In genomic region chr12:45704968-45705367, GRCh38 we compare ENCODE assay signal across 18 cellular contexts. TPM values are rescaled to one million over a fixed set of nuclear protein-coding genes. Genes with fewer than 3 reads are reported as not detected.
DNase-seq lines count a peak whose midpoint lies in the region; ATAC-seq, FAIRE-seq and TF ChIP-seq lines count a peak whose summit lies in the region.
"Had no signal": no experiment of that assay in that cellular context is flagged by ENCODE, and none has a peak within 500 bp of the region (broad histone marks: within the 10 kb centered on the region; RNA-seq: fewer than 3 reads in every experiment).

No MANE protein-coding gene starts in this region.

- TF ChIP-seq POLR2A in IMR-90 (IDR thresholded peaks at IDR 0.05; ENCODE audit: low read depth, low read length) (no peak), endothelial cell of umbilical vein (IDR thresholded peaks at IDR 0.05; ENCODE audit: low read depth, low read length) (no peak)

- no peaks in the 10 kb centered on the region for H3K79me1 ChIP-seq in IMR-90 (ENCODE audit: low read depth in 1 of 2, low read length in 2 of 2)

- DNase-seq in heart right ventricle (peak in 1 of 2 donors; percentile 12), cardiac septum (ENCODE audit: low spot score) (no peak), GM18507 (ENCODE audit: extremely low spot score, insufficient read length, low read depth) (no peak), IMR-90 (no peak), endothelial cell of umbilical vein (ENCODE audit: low read depth, low spot score) (peak; percentile 7), sciatic nerve (ENCODE audit: low spot score) (no peak), KBM-7 (no peak), small intestine (no peak)
- DNase-seq: BE2C; CD4-positive, alpha-beta memory T cell; DMS153 had no signal

- no peak overlapping the region for H3K14ac ChIP-seq in IMR-90 (replicated peaks; ENCODE audit: low read depth, low read length)

- no peak overlapping the region for H4K8ac ChIP-seq in IMR-90 (ENCODE audit: low read depth in 2 of 2, low read length in 2 of 2)

- no peak for TF ChIP-seq RAD21 in IMR-90 (IDR thresholded peaks at IDR 0.05; ENCODE audit: low read length)

- no peak overlapping the region for H2AK9ac ChIP-seq in IMR-90 (replicated peaks; ENCODE audit: low read depth, low read length, poor library complexity)

- WGBS in heart right ventricle, 2 donors, result 75% methylated on average over 2 of the region's 2 CpGs
- WGBS in IMR-90 (ENCODE audit: extremely low coverage in 2 of 2, insufficient read length in 1 of 2), 2 experiments, result no CpG with 5 or more reads among the region's 2 CpGs
- WGBS in small intestine, 3 donors, result 83 to 88% (median 88%) methylated on average over 2 of the region's 2 CpGs

- H4K5ac ChIP-seq in IMR-90 (ENCODE audit: low read depth, low read length), result no peak overlapping the region

- TF ChIP-seq CTCF in heart right ventricle (IDR thresholded peaks at IDR 0.05) (no peak), IMR-90 (conservative IDR thresholded peaks at IDR 0.05; ENCODE audit: low read depth, low read length) (no peak), endothelial cell of umbilical vein (IDR thresholded peaks at IDR 0.05; ENCODE audit: extremely low read depth in 1 of 2, insufficient read depth in 1 of 2, low read depth in 1 of 2, low read length in 2 of 2) (no peak)

- H3K4me2 ChIP-seq in IMR-90 (ENCODE audit: low read depth, low read length), result no peak overlapping the region
- H3K4me2 ChIP-seq in endothelial cell of umbilical vein (ENCODE audit: insufficient read depth, low read length), result no peak overlapping the region
- H3K4me2 ChIP-seq: A549, GM23338 had no signal

- no peak overlapping the region for H4K91ac ChIP-seq in IMR-90 (ENCODE audit: insufficient read depth, low read depth, low read length)

- H3K9me3 ChIP-seq in heart right ventricle (peaks cover 0 to 16% (median 7%) of the 10 kb centered on the region in 11 donors), IMR-90 (ENCODE audit: control insufficient read depth, insufficient read depth, low read length) (peaks cover 2% of the 10 kb centered on the region), endothelial cell of umbilical vein (replicated peaks; ENCODE audit: control insufficient read depth, insufficient read depth, low read length) (no peaks in the 10 kb centered on the region), small intestine (ENCODE audit: control insufficient read depth, low read depth) (no peaks in the 10 kb centered on the region)
- H3K9me3 ChIP-seq: BE2C, HAP-1 had no signal

- H3K9me1 ChIP-seq in IMR-90 (ENCODE audit: insufficient read depth, low read length), result 0 out of 2 replicates have a peak, but pooled peaks cover 4% of the 10 kb centered on the region
- H3K9me1 ChIP-seq in endothelial cell of umbilical vein (replicated peaks; ENCODE audit: control insufficient read depth, extremely low read depth, insufficient read depth, low read length), result no peaks in the 10 kb centered on the region

- no peak overlapping the region for H2BK20ac ChIP-seq in IMR-90 (ENCODE audit: low read depth, low read length)

- no peaks in the 10 kb centered on the region for H3K79me2 ChIP-seq in endothelial cell of umbilical vein (ENCODE audit: control insufficient read depth, insufficient read depth, low read length)

- H3K4me3 ChIP-seq in heart right ventricle (no peak overlapping the region), IMR-90 (ENCODE audit: insufficient read depth, low read depth, low read length) (no peak overlapping the region), endothelial cell of umbilical vein (replicated peaks in 1 of 3; ENCODE audit: insufficient read depth in 1 of 3, low read depth in 1 of 3, low read length in 3 of 3) (no peak overlapping the region), small intestine (ENCODE audit: low read depth in 1 of 2, low read length in 2 of 2) (no peak overlapping the region)
- H3K4me3 ChIP-seq: A549, GM23338, HAP-1 had no signal

- H3K27me3 ChIP-seq in heart right ventricle (no peaks in the 10 kb centered on the region), IMR-90 (ENCODE audit: control insufficient read depth, insufficient read depth, low read length) (no peaks in the 10 kb centered on the region), endothelial cell of umbilical vein (ENCODE audit: control insufficient read depth in 2 of 2, insufficient read depth in 2 of 2, low read length in 2 of 2) (no peaks in the 10 kb centered on the region), small intestine (ENCODE audit: control insufficient read depth in 2 of 2, insufficient read depth in 2 of 2, low read length in 2 of 2) (no peaks in the 10 kb centered on the region)
- H3K27me3 ChIP-seq: BE2C had no signal

- no peaks in the 10 kb centered on the region for H4K20me1 ChIP-seq in IMR-90 (ENCODE audit: insufficient read depth, low read length)
- H4K20me1 ChIP-seq in endothelial cell of umbilical vein (replicated peaks; ENCODE audit: control insufficient read depth, extremely low read depth, insufficient read depth, low read length), result no peaks in the 10 kb centered on the region

- H3K27ac ChIP-seq in heart right ventricle (peak overlapping the region in 6 of 10 donors; percentile 23 to 67 (median 54)), IMR-90 (ENCODE audit: insufficient read depth, low read length) (no peak overlapping the region), endothelial cell of umbilical vein (ENCODE audit: insufficient read depth, low read depth, low read length) (no peak overlapping the region), small intestine (ENCODE audit: low read depth in 1 of 2, low read length in 1 of 2) (no peak overlapping the region)
- H3K27ac ChIP-seq: A549, C4-2B had no signal

- FAIRE-seq in GM18507 (lab: Jason Lieb, UNC), result peak; percentile 41
- FAIRE-seq in endothelial cell of umbilical vein (lab: Jason Lieb, UNC), result no peak
- no peak for FAIRE-seq in small intestine (lab: Jason Lieb, UNC)
- FAIRE-seq: A549, D721Med, HepG2, HTR-8/SVneo had no signal

- H2BK120ac ChIP-seq in IMR-90 (ENCODE audit: low read depth, low read length), result no peak overlapping the region

- no peak overlapping the region for H3K18ac ChIP-seq in IMR-90 (ENCODE audit: low read depth, low read length)

- no peak overlapping the region for H2BK15ac ChIP-seq in IMR-90 (ENCODE audit: low read depth, low read length)

- POLR2A ChIA-PET in IMR-90 (lab: Charles Lee; ENCODE audit: unreplicated experiment) (no interaction called here), endothelial cell of umbilical vein (lab: Charles Lee) (no interaction called here)

- H2AFZ ChIP-seq in IMR-90 (replicated peaks; ENCODE audit: low read length, poor library complexity) (no peak overlapping the region), endothelial cell of umbilical vein (ENCODE audit: low read depth, low read length) (no peak overlapping the region)
- H2AFZ ChIP-seq: GM23338 had no signal

- peak overlapping the region; percentile 58; the same call in 1 of the 2 replicates for H2AK5ac ChIP-seq in IMR-90 (ENCODE audit: low read depth, low read length)

- intact Hi-C loops in heart right ventricle (cut with DNase I), result loop anchor here in 1 of 10 donors (2.0 kb wide), 1 partner anchor 32 kb away; no protein-coding TSS in a partner anchor
- intact Hi-C loops in cardiac septum (cut with DNase I), result no loop called here
- intact Hi-C loops in IMR-90 (cut with micrococcal nuclease), result no loop called here
- intact Hi-C loops in endothelial cell of umbilical vein (cut with micrococcal nuclease), result no loop called here
- intact Hi-C loops in sciatic nerve (cut with DNase I), result no loop called here

- H3K9ac ChIP-seq in IMR-90 (ENCODE audit: low read depth, low read length) (no peak overlapping the region), endothelial cell of umbilical vein (replicated peaks; ENCODE audit: extremely low read depth, insufficient read depth, low read length) (no peak overlapping the region)

- BruUV-seq in IMR-90 (replicated peaks; lab: Mats Ljungman, UMichigan) (no TSS peak), endothelial cell of umbilical vein (replicated peaks; lab: Mats Ljungman, UMichigan) (no TSS peak)

- H2BK5ac ChIP-seq in IMR-90 (ENCODE audit: low read depth, low read length, poor library complexity, severe bottlenecking), result no peak overlapping the region

- ATAC-seq in heart right ventricle (peak in 4 of 8 donors; percentile 46 to 77 (median 66)), IMR-90 (ENCODE audit: low read depth) (no peak), sciatic nerve (no peak)
- ATAC-seq: A549, GM23338, HepG2 had no signal

- H3K4ac ChIP-seq in IMR-90 (ENCODE audit: low read depth, low read length), result no peak overlapping the region

- H3K23ac ChIP-seq in IMR-90 (ENCODE audit: low read depth, low read length), result no peak overlapping the region

- H3K36me3 ChIP-seq in heart right ventricle (peaks cover 0 to 4% (median 0%) of the 10 kb centered on the region in 9 donors), IMR-90 (ENCODE audit: control insufficient read depth, insufficient read depth, low read length) (no peaks in the 10 kb centered on the region), endothelial cell of umbilical vein (ENCODE audit: control insufficient read depth in 2 of 2, extremely low read depth in 1 of 2, insufficient read depth in 2 of 2, low read length in 2 of 2) (no peaks in the 10 kb centered on the region), small intestine (ENCODE audit: control insufficient read depth in 2 of 2, insufficient read depth in 2 of 2, low read length in 2 of 2) (no peaks in the 10 kb centered on the region)
- H3K36me3 ChIP-seq: BE2C, HAP-1 had no signal

- H3K4me1 ChIP-seq in heart right ventricle (peaks cover 0 to 39% (median 15%) of the 10 kb centered on the region in 9 donors), IMR-90 (ENCODE audit: control insufficient read depth, insufficient read depth, low read length) (no peaks in the 10 kb centered on the region), endothelial cell of umbilical vein (ENCODE audit: control insufficient read depth, extremely low read depth, insufficient read depth, low read length) (no peaks in the 10 kb centered on the region), small intestine (ENCODE audit: control insufficient read depth in 2 of 2, insufficient read depth in 1 of 2, low read depth in 1 of 2, low read length in 1 of 2) (no peaks in the 10 kb centered on the region)
- H3K4me1 ChIP-seq: A549, BE2C had no signal

- dilution Hi-C loops in IMR-90 (cut with HindIII; ENCODE audit: low sequenced_read_pairs, unreplicated experiment) (no loop called here), endothelial cell of umbilical vein (cut with MboI; ENCODE audit: extremely low pct_ligation_motif_present, low sequenced_read_pairs) (no loop called here)

- in situ Hi-C loops in IMR-90 (cut with MboI; ENCODE audit: low sequenced_read_pairs), result no loop called here
- in situ Hi-C loops in KBM-7 (cut with MboI; ENCODE audit: low pct_unique_long_range_greater_than_20kb, low sequenced_read_pairs), result no loop called here

- no peak overlapping the region for H3K56ac ChIP-seq in IMR-90 (ENCODE audit: extremely low read depth, insufficient read depth, low read length)

- CTCF ChIA-PET in IMR-90 (lab: Yijun Ruan, JAX) (no interaction called here), endothelial cell of umbilical vein (lab: Charles Lee) (no interaction called here)

RNA-seq across cellular contexts. Expression of gene ARID2, which starts 24.5 kb away (rescaled TPM):
- total RNA-seq in heart right ventricle, result 10 to 100 TPM; 13.4 to 28.8 (median 19.3) TPM
- polyA plus RNA-seq in heart right ventricle, result 10 to 100 TPM in 1 of 2 donors, 1 to 10 TPM in 1; 3.0 to 13.1 TPM
- total RNA-seq in cardiac septum, result 24.2 TPM
- 27.5 and 28.1 TPM in 2 replicates for total RNA-seq in IMR-90 (2012; rRNA removed)
- polyA plus RNA-seq in IMR-90 (2012; rRNA removed), result 5.2 and 5.4 TPM in 2 replicates
- polyA plus RNA-seq in IMR-90 (2012; cell fraction: cytosol; rRNA removed), result 1.0 and 5.4 TPM in 2 replicates
- polyA plus RNA-seq in IMR-90 (2012; cell fraction: nucleus; rRNA removed; ENCODE audit: low replicate concordance), result 2.7 and 13.5 TPM in 2 replicates
- 26.7 and 28.9 TPM in 2 replicates for total RNA-seq in endothelial cell of umbilical vein
- 10.8 and 12.2 TPM in 2 replicates for polyA plus RNA-seq in endothelial cell of umbilical vein
- 7.6 and 8.2 TPM in 2 replicates for polyA plus RNA-seq in endothelial cell of umbilical vein (2011; cell fraction: cytosol; rRNA removed)
- polyA plus RNA-seq in endothelial cell of umbilical vein (2011; cell fraction: nucleus; rRNA removed), result 38.1 and 44.3 TPM in 2 replicates
- 7.7 and 9.0 TPM in 2 replicates for polyA plus RNA-seq in endothelial cell of umbilical vein (2012)
- 76.5 and 76.8 TPM in 2 replicates for polyA minus RNA-seq in endothelial cell of umbilical vein
- 33.9 TPM for polyA minus RNA-seq in endothelial cell of umbilical vein (2011; cell fraction: cytosol; rRNA and poly(A)+ RNA removed)
- polyA minus RNA-seq in endothelial cell of umbilical vein (2011; cell fraction: nucleus; rRNA and poly(A)+ RNA removed), result 153 and 244 TPM in 2 replicates
- total RNA-seq in sciatic nerve, result 42.8 TPM
- polyA plus RNA-seq in small intestine, result 1 to 10 TPM; 5.1 to 6.7 (median 5.3) TPM

Comparison
In these comparisons a context has a peak if more than half of its experiments do, and no peak if none do; other contexts are left out.
1. H3K27ac ChIP-seq: peak in heart right ventricle (6 of 10); none in IMR-90 (single experiment), endothelial cell of umbilical vein (single experiment) and small intestine (0 of 2).